Comparison of ENCODE assay signal across 8 cellular contexts in genomic region chr6:87157596-87157995, GRCh38. TPM values are rescaled to one million over a fixed set of nuclear protein-coding genes. Genes with fewer than 3 reads are reported as not detected.
DNase-seq lines count a peak whose midpoint lies in the region; ATAC-seq, FAIRE-seq and TF ChIP-seq lines count a peak whose summit lies in the region.
"Not testable (repeated sequence)": the region's sequence is repeated elsewhere in the genome, so short reads cannot be mapped to it uniquely, and the experiment has no call there.

No MANE protein-coding gene starts in this region.

- H3K4me2 ChIP-seq in BLaER1: peak overlapping the region; percentile 70
- peak overlapping the region; percentile 87 for H3K4me2 ChIP-seq in GM23338
- H3K4me2 ChIP-seq in OCI-LY3 (ENCODE audit: low read length): 0 out of 2 replicates have a peak overlapping the region, but pooled peaks have one; percentile 98
- peak overlapping the region; percentile 98 for H3K4me2 ChIP-seq in endothelial cell of umbilical vein (ENCODE audit: insufficient read depth, low read length)
- peak overlapping the region; percentile 74 for H3K4me2 ChIP-seq in HepG2 (ENCODE audit: low read depth, low read length)
- H3K4me2 ChIP-seq in skeletal muscle satellite cell (ENCODE audit: low read length): peak overlapping the region; percentile 85

- H3K9me1 ChIP-seq in endothelial cell of umbilical vein (replicated peaks; ENCODE audit: control insufficient read depth, extremely low read depth, insufficient read depth, low read length): not testable (repeated sequence)

- H3K9ac ChIP-seq in BLaER1; OCI-LY3 (ENCODE audit: low read length); endothelial cell of umbilical vein (replicated peaks; ENCODE audit: extremely low read depth, insufficient read depth, low read length); HepG2 (ENCODE audit: insufficient read depth, low read depth, low read length): not testable (repeated sequence)
- peak overlapping the region; percentile 83 for H3K9ac ChIP-seq in skeletal muscle satellite cell (ENCODE audit: low read depth, low read length)

- TF ChIP-seq POLR2A in endothelial cell of umbilical vein (IDR thresholded peaks at IDR 0.05; ENCODE audit: low read depth, low read length); HepG2 (IDR thresholded peaks at IDR 0.05; ENCODE audit: insufficient read depth in 1 of 2, low read depth in 2 of 2, low read length in 2 of 2): not testable (repeated sequence)

- dilution Hi-C loops in endothelial cell of umbilical vein (cut with MboI; ENCODE audit: extremely low pct_ligation_motif_present, low sequenced_read_pairs): not testable (repeated sequence)

- 80% methylated on average over 10 of the region's 10 CpGs for WGBS in HepG2 (ENCODE audit: low lambda C conversion rate)

- H3K36me3 Mint-ChIP-seq in GM23338 (ENCODE audit: low read depth): peaks cover 15% of the 10 kb centered on the region
- H3K36me3 Mint-ChIP-seq in activated CD4-positive, alpha-beta T cell treated with anti-CD3 and anti-CD28 coated beads, Interleukin-2, amount 10 ng/mL, durations not matched to agents 7 days and 5 days (ENCODE audit: low read depth): peaks cover 17% of the 10 kb centered on the region
- peaks cover 27% of the 10 kb centered on the region for H3K36me3 Mint-ChIP-seq in activated naive CD8-positive, alpha-beta T cell treated with anti-CD3 and anti-CD28 coated beads for 36 hours

- H3K4me3 ChIP-seq in BLaER1 (peak overlapping the region; percentile 76), GM23338 (peak overlapping the region; percentile 89), OCI-LY3 (ENCODE audit: low read length) (peak overlapping the region; percentile 82; the same call in 1 of the 2 replicates), HepG2 (replicated peaks in 1 of 3; ENCODE audit: insufficient read depth in 1 of 3, low read depth in 2 of 3, low read length in 3 of 3) (peak overlapping the region; percentile 86 to 96 (median 88))
- not testable (repeated sequence) for H3K4me3 ChIP-seq in endothelial cell of umbilical vein (replicated peaks in 1 of 3; ENCODE audit: insufficient read depth in 1 of 3, low read depth in 1 of 3, low read length in 3 of 3); skeletal muscle satellite cell (ENCODE audit: low read length)

- peaks cover 36% of the 10 kb centered on the region for H3K4me1 ChIP-seq in BLaER1
- H3K4me1 ChIP-seq in GM23338 (ENCODE audit: insufficient read depth): peaks cover 40% of the 10 kb centered on the region
- peaks cover 23% of the 10 kb centered on the region for H3K4me1 ChIP-seq in OCI-LY3 (ENCODE audit: low read length)
- H3K4me1 ChIP-seq in endothelial cell of umbilical vein (ENCODE audit: control insufficient read depth, extremely low read depth, insufficient read depth, low read length): peaks cover 23% of the 10 kb centered on the region
- H3K4me1 ChIP-seq in HepG2 (ENCODE audit: insufficient read depth, low read length): peaks cover 36% of the 10 kb centered on the region
- H3K4me1 ChIP-seq in skeletal muscle satellite cell (ENCODE audit: control insufficient read depth, insufficient read depth, low read length): peaks cover 17% of the 10 kb centered on the region

- not testable (repeated sequence) for H3K4me3 Mint-ChIP-seq in GM23338
- peak overlapping the region; percentile 38 for H3K4me3 Mint-ChIP-seq in activated CD4-positive, alpha-beta T cell treated with anti-CD3 and anti-CD28 coated beads, Interleukin-2, amount 10 ng/mL, durations not matched to agents 7 days and 5 days
- H3K4me3 Mint-ChIP-seq in activated naive CD8-positive, alpha-beta T cell treated with anti-CD3 and anti-CD28 coated beads for 36 hours: peak overlapping the region; percentile 37

- TF ChIP-seq EP300 in HepG2 (IDR thresholded peaks at IDR 0.05; ENCODE audit: low read depth in 2 of 2, low read length in 2 of 2); HepG2 (CRISPR knock-in tag; IDR thresholded peaks at IDR 0.05; ENCODE audit: borderline replicate concordance): not testable (repeated sequence)

- not testable (repeated sequence) for TF ChIP-seq CTCF in GM23338 (conservative IDR thresholded peaks at IDR 0.05; ENCODE audit: low read depth in 2 of 2); OCI-LY3 (IDR thresholded peaks at IDR 0.05; ENCODE audit: low read depth, low read length); endothelial cell of umbilical vein (IDR thresholded peaks at IDR 0.05; ENCODE audit: extremely low read depth in 1 of 2, insufficient read depth in 1 of 2, low read depth in 1 of 2, low read length in 2 of 2); HepG2 (CRISPR knock-in tag; IDR thresholded peaks at IDR 0.05)

- H3K27ac Mint-ChIP-seq in GM23338; activated CD4-positive, alpha-beta T cell treated with anti-CD3 and anti-CD28 coated beads, Interleukin-2, amount 10 ng/mL, durations not matched to agents 7 days and 5 days; activated naive CD8-positive, alpha-beta T cell treated with anti-CD3 and anti-CD28 coated beads for 36 hours: not testable (repeated sequence)

- H2AFZ ChIP-seq in GM23338; OCI-LY3 (ENCODE audit: low read depth, low read length); endothelial cell of umbilical vein (ENCODE audit: low read depth, low read length); HepG2 (ENCODE audit: low read length): not testable (repeated sequence)

- peaks cover 40% of the 10 kb centered on the region for H3K4me1 Mint-ChIP-seq in GM23338
- H3K4me1 Mint-ChIP-seq in activated CD4-positive, alpha-beta T cell treated with anti-CD3 and anti-CD28 coated beads, Interleukin-2, amount 10 ng/mL, durations not matched to agents 7 days and 5 days: peaks cover 57% of the 10 kb centered on the region
- H3K4me1 Mint-ChIP-seq in activated naive CD8-positive, alpha-beta T cell treated with anti-CD3 and anti-CD28 coated beads for 36 hours: peaks cover 44% of the 10 kb centered on the region

- not testable (repeated sequence) for H3K9me3 Mint-ChIP-seq in GM23338; activated CD4-positive, alpha-beta T cell treated with anti-CD3 and anti-CD28 coated beads, Interleukin-2, amount 10 ng/mL, durations not matched to agents 7 days and 5 days; activated naive CD8-positive, alpha-beta T cell treated with anti-CD3 and anti-CD28 coated beads for 36 hours

- ATAC-seq in GM23338, HepG2: not testable (repeated sequence)

- CTCF ChIA-PET in activated CD4-positive, alpha-beta T cell treated with anti-CD3 and anti-CD28 coated beads, Interleukin-2, amount 10 ng/mL, durations not matched to agents 7 days and 5 days (lab: Charles Lee); endothelial cell of umbilical vein (lab: Charles Lee); HepG2 (lab: Yijun Ruan, JAX; ENCODE audit: low intra/inter-chr PET ratio, low total read pairs): not testable (repeated sequence)

- intact Hi-C loops in endothelial cell of umbilical vein (cut with micrococcal nuclease) (loop anchor here (5.0 to 10.0 kb wide), 3 partner anchors 165 to 1927 kb away; partner anchors contain the start of genes PNRC1, RARS2 and SMIM8), HepG2 (cut with micrococcal nuclease; ENCODE audit: unreplicated experiment) (loop anchor here (5.0 kb wide), 2 partner anchors 80 to 235 kb away; no protein-coding TSS in a partner anchor)

- not testable (repeated sequence) for BruUV-seq in endothelial cell of umbilical vein (replicated peaks; lab: Mats Ljungman, UMichigan); HepG2 (replicated peaks; lab: Mats Ljungman, UMichigan)

- POLR2A ChIA-PET in activated CD4-positive, alpha-beta T cell treated with anti-CD3 and anti-CD28 coated beads, Interleukin-2, amount 10 ng/mL, durations not matched to agents 7 days and 5 days (lab: Charles Lee); endothelial cell of umbilical vein (lab: Charles Lee); HepG2 (lab: Yijun Ruan, JAX): not testable (repeated sequence)

- DNase-seq in GM23338 (ENCODE audit: low spot score); activated CD4-positive, alpha-beta T cell treated with anti-CD3 and anti-CD28 coated beads, Interleukin-2, amount 10 ng/mL, durations not matched to agents 7 days and 5 days; activated naive CD8-positive, alpha-beta T cell treated with anti-CD3 and anti-CD28 coated beads for 36 hours; endothelial cell of umbilical vein (ENCODE audit: low read depth, low spot score); HepG2 (ENCODE audit: low spot score): not testable (repeated sequence)

- peaks cover 19% of the 10 kb centered on the region for H3K27me3 Mint-ChIP-seq in GM23338 (ENCODE audit: insufficient read depth, low read depth, poor library complexity)
- H3K27me3 Mint-ChIP-seq in activated CD4-positive, alpha-beta T cell treated with anti-CD3 and anti-CD28 coated beads, Interleukin-2, amount 10 ng/mL, durations not matched to agents 7 days and 5 days; activated naive CD8-positive, alpha-beta T cell treated with anti-CD3 and anti-CD28 coated beads for 36 hours: not testable (repeated sequence)

- not testable (repeated sequence) for FAIRE-seq in endothelial cell of umbilical vein (lab: Jason Lieb, UNC); HepG2 (lab: Jason Lieb, UNC)

- not testable (repeated sequence) for H3K27ac ChIP-seq in BLaER1; GM23338 (ENCODE audit: low read depth); OCI-LY3 (ENCODE audit: low read length); endothelial cell of umbilical vein (ENCODE audit: insufficient read depth, low read depth, low read length); HepG2 (ENCODE audit: extremely low read length, insufficient read depth, low read length)

- in situ Hi-C loops in HepG2 (cut with HindIII; ENCODE audit: extremely low pct_ligation_motif_present, low pct_unique_long_range_greater_than_20kb): not testable (repeated sequence)

- H3K9me2 ChIP-seq in GM23338 (ENCODE audit: insufficient read depth): not testable (repeated sequence)

- peaks cover 69% of the 10 kb centered on the region for H4K20me1 ChIP-seq in BLaER1
- peaks cover 33% of the 10 kb centered on the region for H4K20me1 ChIP-seq in GM23338 (replicated peaks; ENCODE audit: insufficient read depth)
- peaks cover 65% of the 10 kb centered on the region for H4K20me1 ChIP-seq in OCI-LY3 (ENCODE audit: insufficient read depth, low read length)
- peaks cover 10% of the 10 kb centered on the region for H4K20me1 ChIP-seq in endothelial cell of umbilical vein (replicated peaks; ENCODE audit: control insufficient read depth, extremely low read depth, insufficient read depth, low read length)
- H4K20me1 ChIP-seq in HepG2 (ENCODE audit: insufficient read depth, low read length): peaks cover 65% of the 10 kb centered on the region

- not testable (repeated sequence) for H3K36me3 ChIP-seq in BLaER1; GM23338 (ENCODE audit: insufficient read depth); endothelial cell of umbilical vein (ENCODE audit: control insufficient read depth in 2 of 2, extremely low read depth in 1 of 2, insufficient read depth in 2 of 2, low read length in 2 of 2); HepG2 (replicated peaks in 1 of 2; ENCODE audit: control insufficient read depth in 1 of 2, insufficient read depth in 2 of 2, low read length in 2 of 2); skeletal muscle satellite cell (ENCODE audit: insufficient read depth, low read length)
- peaks cover 10% of the 10 kb centered on the region for H3K36me3 ChIP-seq in OCI-LY3 (replicated peaks; ENCODE audit: low read depth, low read length)

- not testable (repeated sequence) for H3F3A ChIP-seq in GM23338 (replicated peaks; ENCODE audit: low read depth)

- not testable (repeated sequence) for H3K27me3 ChIP-seq in BLaER1; OCI-LY3 (ENCODE audit: low read depth, low read length); endothelial cell of umbilical vein (ENCODE audit: control insufficient read depth in 2 of 2, insufficient read depth in 2 of 2, low read length in 2 of 2); HepG2 (ENCODE audit: control insufficient read depth in 1 of 2, insufficient read depth in 2 of 2, low read length in 2 of 2); skeletal muscle satellite cell (ENCODE audit: control insufficient read depth, insufficient read depth, low read length)
- peaks cover 17% of the 10 kb centered on the region for H3K27me3 ChIP-seq in GM23338 (ENCODE audit: insufficient read depth)

- H3K9me3 ChIP-seq in BLaER1; OCI-LY3 (ENCODE audit: insufficient read depth, low read length); endothelial cell of umbilical vein (replicated peaks; ENCODE audit: control insufficient read depth, insufficient read depth, low read length); HepG2 (ENCODE audit: low read length); skeletal muscle satellite cell (replicated peaks; ENCODE audit: low read length): not testable (repeated sequence)

- not testable (repeated sequence) for TF ChIP-seq RAD21 in HepG2 (CRISPR knock-in tag; IDR thresholded peaks at IDR 0.05)

- peaks cover 79% of the 10 kb centered on the region for H3K79me2 ChIP-seq in GM23338 (replicated peaks; ENCODE audit: insufficient read depth)
- H3K79me2 ChIP-seq in OCI-LY3 (ENCODE audit: low read length): peaks cover 85% of the 10 kb centered on the region
- H3K79me2 ChIP-seq in endothelial cell of umbilical vein (ENCODE audit: control insufficient read depth, insufficient read depth, low read length): peaks cover 76% of the 10 kb centered on the region
- peaks cover 88% of the 10 kb centered on the region for H3K79me2 ChIP-seq in HepG2 (ENCODE audit: insufficient read depth, low read length)

RNA-seq across cellular contexts. Expression of gene ZNF292, which starts 2.2 kb away (rescaled TPM):
- 39.8 and 45.7 TPM in 2 replicates for total RNA-seq in GM23338 (2014; rRNA removed; shearing (Covaris generic))
- polyA plus RNA-seq in GM23338 (2016; fragmentation: Nextera tagmentation; extraction: Ambion mirVana) (47.9 and 67.9 TPM in 2 replicates), endothelial cell of umbilical vein (3.2 and 3.5 TPM in 2 replicates), HepG2 (2011; rRNA removed) (5.6 and 9.9 TPM in 2 replicates)
- total RNA-seq in activated CD4-positive, alpha-beta T cell treated with anti-CD3 and anti-CD28 coated beads, Interleukin-2, amount 10 ng/mL, durations not matched to agents 7 days and 5 days: 10 to 100 TPM; 51.5 to 56.0 TPM
- total RNA-seq in activated naive CD8-positive, alpha-beta T cell treated with anti-CD3 and anti-CD28 coated beads for 36 hours: 10 to 100 TPM; 42.6 to 45.9 TPM
- total RNA-seq in endothelial cell of umbilical vein (23.8 and 24.9 TPM in 2 replicates), HepG2 (2016; rRNA removed; fragmentation: Illumina TruSeq; extraction: Trizol) (12.8 and 15.4 TPM in 2 replicates)
- polyA plus RNA-seq in endothelial cell of umbilical vein (2011; cell fraction: cytosol; rRNA removed): 2.6 and 3.0 TPM in 2 replicates
- polyA plus RNA-seq in endothelial cell of umbilical vein (2011; cell fraction: nucleus; rRNA removed): 32.3 and 42.4 TPM in 2 replicates
- 5.5 and 6.7 TPM in 2 replicates for polyA plus RNA-seq in endothelial cell of umbilical vein (2012)
- polyA minus RNA-seq in endothelial cell of umbilical vein: 35.7 and 38.7 TPM in 2 replicates
- polyA minus RNA-seq in endothelial cell of umbilical vein (2011; cell fraction: cytosol; rRNA and poly(A)+ RNA removed): 8.1 TPM
- polyA minus RNA-seq in endothelial cell of umbilical vein (2011; cell fraction: nucleus; rRNA and poly(A)+ RNA removed): 110 and 139 TPM in 2 replicates
- 70.6 and 73.9 TPM in 2 replicates for total RNA-seq in HepG2 (2016; cell fraction: cytosol; rRNA removed; fragmentation: Illumina TruSeq; extraction: Trizol; ENCODE audit: low read depth)
- 12.7 and 13.8 TPM in 2 replicates for total RNA-seq in HepG2 (2016; cell fraction: insoluble cytoplasmic fraction; rRNA removed; fragmentation: Illumina TruSeq; extraction: Trizol)
- total RNA-seq in HepG2 (2016; cell fraction: membrane; rRNA removed; fragmentation: Illumina TruSeq; extraction: Trizol): 15.6 and 16.5 TPM in 2 replicates
- total RNA-seq in HepG2 (2016; cell fraction: nucleus; rRNA removed; fragmentation: Illumina TruSeq; extraction: Trizol): 38.9 and 39.3 TPM in 2 replicates
- polyA plus RNA-seq in HepG2 (2011; cell fraction: cytosol; rRNA removed): 1.6 and 2.3 TPM in 2 replicates
- polyA plus RNA-seq in HepG2 (2011; cell fraction: nucleus; rRNA removed): 14.5 and 16.5 TPM in 2 replicates
- polyA plus RNA-seq in HepG2 (2012): 8.2 and 8.5 TPM in 2 replicates
- polyA plus RNA-seq in HepG2 (2016; cell fraction: cytosol; fragmentation: Illumina TruSeq; extraction: Trizol; ENCODE audit: low read depth): 0.14 and 0.21 TPM in 2 replicates
- 4.9 and 5.6 TPM in 2 replicates for polyA plus RNA-seq in HepG2 (2016; cell fraction: insoluble cytoplasmic fraction; fragmentation: Illumina TruSeq; extraction: Trizol; ENCODE audit: low read depth)
- 0.45 and 0.56 TPM in 2 replicates for polyA plus RNA-seq in HepG2 (2016; cell fraction: membrane; fragmentation: Illumina TruSeq; extraction: Trizol; ENCODE audit: low read depth)
- polyA plus RNA-seq in HepG2 (2016; cell fraction: nucleus; fragmentation: Illumina TruSeq; extraction: Trizol; ENCODE audit: insufficient read depth, low read depth): 19.9 and 22.9 TPM in 2 replicates
- 15.3 and 25.7 TPM in 2 replicates for polyA minus RNA-seq in HepG2 (2011; rRNA and poly(A)+ RNA removed; ENCODE audit: low replicate concordance)
- polyA minus RNA-seq in HepG2 (2011; cell fraction: cytosol; rRNA and poly(A)+ RNA removed): 14.0 and 14.8 TPM in 2 replicates
- 192 and 247 TPM in 2 replicates for polyA minus RNA-seq in HepG2 (2011; cell fraction: nucleus; rRNA and poly(A)+ RNA removed)
- 15.5 and 19.8 TPM in 2 replicates for total RNA-seq in skeletal muscle satellite cell (2012; rRNA removed)
